15 cellular contexts compared by ENCODE assay signal in the genomic region with DNA sequence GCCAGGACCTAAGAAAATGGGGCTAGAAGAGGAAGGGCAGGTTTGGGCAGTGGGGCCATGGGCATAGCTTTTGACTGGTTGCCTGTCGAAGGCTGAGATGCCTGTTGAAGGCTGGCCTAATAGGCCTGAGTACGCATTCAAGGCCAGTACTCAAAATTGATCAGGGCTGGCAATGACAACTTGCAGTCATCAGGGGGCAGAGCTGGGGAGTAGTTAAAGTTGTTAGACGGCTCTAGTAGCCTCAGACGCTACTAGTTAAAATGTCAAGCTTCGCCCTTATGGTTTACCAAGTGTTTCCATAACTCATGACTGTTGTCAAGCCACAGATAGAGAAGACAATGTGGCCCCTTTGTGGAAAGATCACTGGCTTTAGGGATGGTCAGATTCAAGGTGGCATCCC. TPM values are rescaled to one million over a fixed set of nuclear protein-coding genes. Genes with fewer than 3 reads are reported as not detected.
A peak's percentile ranks its signal among the peaks of the same experiment; 100 is the strongest.
DNase-seq lines count a peak whose midpoint lies in the region; ATAC-seq, FAIRE-seq and TF ChIP-seq lines count a peak whose summit lies in the region.
"Had no signal": no experiment of that assay in that cellular context is flagged by ENCODE, and none has a peak within 500 bp of the region (broad histone marks: within the 10 kb centered on the region; RNA-seq: fewer than 3 reads in every experiment).

No MANE protein-coding gene starts in this region.

- H3K18ac ChIP-seq in IMR-90 (ENCODE audit: low read depth, low read length) (no peak overlapping the region), H1 (ENCODE audit: extremely low read depth, low read length) (no peak overlapping the region)

- FAIRE-seq in H1 (lab: Jason Lieb, UNC), result no peak

- TF ChIP-seq CTCF in IMR-90 (conservative IDR thresholded peaks at IDR 0.05; ENCODE audit: low read depth, low read length), result no peak
- peak; percentile 41 to 61 (median 55) for TF ChIP-seq CTCF in H1 (IDR thresholded peaks at IDR 0.05; ENCODE audit: control extremely low read depth in 1 of 3, insufficient read depth in 1 of 3, low read depth in 1 of 3, low read length in 3 of 3)
- TF ChIP-seq CTCF in neural progenitor cell (IDR thresholded peaks at IDR 0.05), result peak; percentile 30
- TF ChIP-seq CTCF in upper lobe of right lung (IDR thresholded peaks at IDR 0.05), result no peak

- CTCF ChIA-PET in IMR-90 (lab: Yijun Ruan, JAX) (no interaction called here), H1 (lab: Charles Lee; ENCODE audit: partially characterized antibody) (interaction anchor here (0.6 to 3.6 kb wide), 16 partner anchors 10 to 857 kb away, joined by 3 to 15 read pairs (median 4); no protein-coding TSS in a partner anchor)

- H3K4me1 Mint-ChIP-seq in neural progenitor cell, result no peaks in the 10 kb centered on the region
- H3K4me1 Mint-ChIP-seq in stimulated activated naive B cell treated with anti-CD40 and anti-IgM and Interleukin-4, amounts not matched to agents 10 μg/mL and 1 μg/mL and 100 μg/mL, for 72 hours, result no peaks in the 10 kb centered on the region

- H3K27ac Mint-ChIP-seq in neural progenitor cell, result no peak overlapping the region
- no peak overlapping the region for H3K27ac Mint-ChIP-seq in stimulated activated naive B cell treated with anti-CD40 and anti-IgM and Interleukin-4, amounts not matched to agents 10 μg/mL and 1 μg/mL and 100 μg/mL, for 72 hours

- no peak overlapping the region for H3K4ac ChIP-seq in IMR-90 (ENCODE audit: low read depth, low read length)
- H3K4ac ChIP-seq in H1 (replicated peaks; ENCODE audit: insufficient read length, low read depth, low read length), result no peak overlapping the region

- POLR2A ChIA-PET in IMR-90 (lab: Charles Lee; ENCODE audit: unreplicated experiment), result no interaction called here
- POLR2A ChIA-PET in H1 (lab: Charles Lee; ENCODE audit: partially characterized antibody), result interaction anchor here (1.1 to 1.5 kb wide), 2 partner anchors 11 to 17 kb away, joined by 4 read pairs; no protein-coding TSS in a partner anchor

- ATAC-seq in IMR-90 (ENCODE audit: low read depth) (no peak), upper lobe of right lung (no peak)
- ATAC-seq in stimulated activated naive B cell treated with anti-CD40 and anti-IgM and Interleukin-4, amounts not matched to agents 10 μg/mL and 1 μg/mL and 100 μg/mL, for 72 hours (replicated peaks), result no peak

- H3K27me3 Mint-ChIP-seq in neural progenitor cell (ENCODE audit: insufficient read depth, low read depth), result peaks cover 6% of the 10 kb centered on the region
- no peaks in the 10 kb centered on the region for H3K27me3 Mint-ChIP-seq in stimulated activated naive B cell treated with anti-CD40 and anti-IgM and Interleukin-4, amounts not matched to agents 10 μg/mL and 1 μg/mL and 100 μg/mL, for 72 hours

- no TSS peak for BruUV-seq in IMR-90 (replicated peaks; lab: Mats Ljungman, UMichigan)

- H4K5ac ChIP-seq in IMR-90 (ENCODE audit: low read depth, low read length), result no peak overlapping the region
- no peak overlapping the region for H4K5ac ChIP-seq in H1 (ENCODE audit: insufficient read length, low read depth, low read length)

- in situ Hi-C loops in IMR-90 (cut with MboI; ENCODE audit: low sequenced_read_pairs), result no loop called here

- peaks cover 9% of the 10 kb centered on the region; the same call in 1 of the 2 replicates for H3K9me1 ChIP-seq in IMR-90 (ENCODE audit: insufficient read depth, low read length)

- H3K14ac ChIP-seq in IMR-90 (replicated peaks; ENCODE audit: low read depth, low read length), result no peak overlapping the region
- no peak overlapping the region for H3K14ac ChIP-seq in H1 (ENCODE audit: insufficient read length)

- peaks cover 42% of the 10 kb centered on the region for H3K36me3 Mint-ChIP-seq in neural progenitor cell
- H3K36me3 Mint-ChIP-seq in stimulated activated naive B cell treated with anti-CD40 and anti-IgM and Interleukin-4, amounts not matched to agents 10 μg/mL and 1 μg/mL and 100 μg/mL, for 72 hours, result peaks cover 47 to 66% of the 10 kb centered on the region in 2 donors

- dilution Hi-C loops in IMR-90 (cut with HindIII; ENCODE audit: low sequenced_read_pairs, unreplicated experiment), result no loop called here

- intact Hi-C loops in IMR-90 (cut with micrococcal nuclease) (no loop called here), upper lobe of right lung (cut with DNase I) (no loop called here)

- no peak overlapping the region for H3K9ac ChIP-seq in IMR-90 (ENCODE audit: low read depth, low read length)
- H3K9ac ChIP-seq in H1 (replicated peaks in 1 of 4; ENCODE audit: extremely low read depth in 1 of 4, low read depth in 3 of 4, low read length in 3 of 4), result no peak overlapping the region
- no peak overlapping the region for H3K9ac ChIP-seq in neural progenitor cell

- H4K20me1 ChIP-seq in IMR-90 (ENCODE audit: insufficient read depth, low read length) (no peaks in the 10 kb centered on the region), H1 (replicated peaks in 1 of 2; ENCODE audit: control insufficient read depth in 1 of 2, insufficient read depth in 2 of 2, low read length in 2 of 2) (no peaks in the 10 kb centered on the region), neural progenitor cell (ENCODE audit: low read depth) (no peaks in the 10 kb centered on the region)

- no peaks in the 10 kb centered on the region for H3K9me3 ChIP-seq in IMR-90 (ENCODE audit: control insufficient read depth, insufficient read depth, low read length)
- no peaks in the 10 kb centered on the region for H3K9me3 ChIP-seq in H1 (ENCODE audit: insufficient read depth in 2 of 2, low read depth in 1 of 2, low read length in 1 of 2)
- no peaks in the 10 kb centered on the region for H3K9me3 ChIP-seq in neural progenitor cell (ENCODE audit: low read depth)
- H3K9me3 ChIP-seq in upper lobe of right lung, result no peaks in the 10 kb centered on the region

- H3K4me1 ChIP-seq in IMR-90 (ENCODE audit: control insufficient read depth, insufficient read depth, low read length) (no peaks in the 10 kb centered on the region), H1 (replicated peaks in 1 of 4; ENCODE audit: control insufficient read depth in 3 of 4, insufficient read depth in 4 of 4, low read length in 3 of 4) (no peaks in the 10 kb centered on the region), neural progenitor cell (no peaks in the 10 kb centered on the region), upper lobe of right lung (no peaks in the 10 kb centered on the region)

- H3K56ac ChIP-seq in IMR-90 (ENCODE audit: extremely low read depth, insufficient read depth, low read length) (no peak overlapping the region), H1 (replicated peaks; ENCODE audit: insufficient read length, low read depth, low read length) (no peak overlapping the region)

- TF ChIP-seq RAD21 in IMR-90 (IDR thresholded peaks at IDR 0.05; ENCODE audit: low read length) (no peak), H1 (IDR thresholded peaks at IDR 0.05 in 1 of 2, conservative IDR thresholded peaks at IDR 0.05 in 1 of 2; ENCODE audit: low read depth in 2 of 2, low read length in 2 of 2) (peak; percentile 30 to 50; a peak in 3 of 4 replicates)

- no peak overlapping the region for H2AK5ac ChIP-seq in IMR-90 (ENCODE audit: low read depth, low read length)
- no peak overlapping the region for H2AK5ac ChIP-seq in H1 (ENCODE audit: low read depth, low read length)

- H4K8ac ChIP-seq in IMR-90 (ENCODE audit: low read depth in 2 of 2, low read length in 2 of 2) (no peak overlapping the region), H1 (ENCODE audit: extremely low read depth, insufficient read depth, low read length) (no peak overlapping the region)

- H2BK12ac ChIP-seq in H1 (ENCODE audit: low read depth, low read length), result no peak overlapping the region

- no peak overlapping the region for H2AFZ ChIP-seq in IMR-90 (replicated peaks; ENCODE audit: low read length, poor library complexity)
- no peak overlapping the region for H2AFZ ChIP-seq in H1 (ENCODE audit: low read length)
- H2AFZ ChIP-seq in neural progenitor cell (replicated peaks), result no peak overlapping the region

- H2BK5ac ChIP-seq in IMR-90 (ENCODE audit: low read depth, low read length, poor library complexity, severe bottlenecking) (no peak overlapping the region), H1 (ENCODE audit: low read depth, low read length) (no peak overlapping the region)

- no peaks in the 10 kb centered on the region for H3F3A ChIP-seq in neural progenitor cell (ENCODE audit: low read depth)

- H3K4me3 Mint-ChIP-seq in neural progenitor cell, result no peak overlapping the region
- H3K4me3 Mint-ChIP-seq in stimulated activated naive B cell treated with anti-CD40 and anti-IgM and Interleukin-4, amounts not matched to agents 10 μg/mL and 1 μg/mL and 100 μg/mL, for 72 hours, result no peak overlapping the region

- no peak overlapping the region for H3K23ac ChIP-seq in IMR-90 (ENCODE audit: low read depth, low read length)
- no peak overlapping the region for H3K23ac ChIP-seq in H1 (ENCODE audit: insufficient read length)

- H3K79me1 ChIP-seq in IMR-90 (ENCODE audit: low read depth in 1 of 2, low read length in 2 of 2) (no peaks in the 10 kb centered on the region; a peak in 1 of 4 replicates), H1 (ENCODE audit: low read depth, low read length) (no peaks in the 10 kb centered on the region)

- H3K4me2 ChIP-seq in IMR-90 (ENCODE audit: low read depth, low read length) (no peak overlapping the region), H1 (ENCODE audit: insufficient read depth in 1 of 2, low read depth in 2 of 2, low read length in 2 of 2) (no peak overlapping the region), neural progenitor cell (no peak overlapping the region)

- H3K27ac ChIP-seq in IMR-90 (ENCODE audit: insufficient read depth, low read length) (no peak overlapping the region), H1 (ENCODE audit: low read depth, low read length) (no peak overlapping the region), neural progenitor cell (no peak overlapping the region), upper lobe of right lung (no peak overlapping the region)

- WGBS in IMR-90 (ENCODE audit: extremely low coverage in 2 of 2, insufficient read length in 1 of 2), 2 experiments, result 100% methylated on average over 2 of the region's 5 CpGs; no CpG with 5 or more reads in 1 of the 2 experiments
- 89% methylated on average over 5 of the region's 5 CpGs; no CpG with 5 or more reads in 1 of the 2 experiments for WGBS in H1 (ENCODE audit: extremely low coverage in 1 of 2, insufficient coverage in 1 of 2, insufficient read length in 1 of 2, insufficient replicate concordance in 2 of 2, low coverage in 1 of 2, low lambda C conversion rate in 2 of 2, missing lambda C conversion rate in 1 of 2), 2 experiments

- no peak overlapping the region for H2BK15ac ChIP-seq in IMR-90 (ENCODE audit: low read depth, low read length)
- H2BK15ac ChIP-seq in H1 (ENCODE audit: low read length), result no peak overlapping the region

- H3K9me3 Mint-ChIP-seq in neural progenitor cell, result no peaks in the 10 kb centered on the region
- no peaks in the 10 kb centered on the region for H3K9me3 Mint-ChIP-seq in stimulated activated naive B cell treated with anti-CD40 and anti-IgM and Interleukin-4, amounts not matched to agents 10 μg/mL and 1 μg/mL and 100 μg/mL, for 72 hours

- peak overlapping the region; percentile 16 for H2AK9ac ChIP-seq in IMR-90 (replicated peaks; ENCODE audit: low read depth, low read length, poor library complexity)

- H3K27me3 ChIP-seq in H7 (ENCODE audit: control insufficient read depth, insufficient read depth, low read length) (no peaks in the 10 kb centered on the region), IMR-90 (ENCODE audit: control insufficient read depth, insufficient read depth, low read length) (no peaks in the 10 kb centered on the region), H1 (replicated peaks in 1 of 4; ENCODE audit: control insufficient read depth in 3 of 4, extremely low read depth in 1 of 4, insufficient read depth in 3 of 4, low read length in 3 of 4) (no peaks in the 10 kb centered on the region), neural progenitor cell (no peaks in the 10 kb centered on the region), upper lobe of right lung (no peaks in the 10 kb centered on the region)

- H2BK20ac ChIP-seq in IMR-90 (ENCODE audit: low read depth, low read length), result no peak overlapping the region
- H2BK20ac ChIP-seq in H1 (ENCODE audit: low read length), result no peak overlapping the region

- TF ChIP-seq EP300 in H1 (IDR thresholded peaks at IDR 0.05; ENCODE audit: borderline replicate concordance in 1 of 2, low read depth in 2 of 2, low read length in 2 of 2), result no peak

- H3K23me2 ChIP-seq in H1 (ENCODE audit: low read depth, low read length), result no peaks in the 10 kb centered on the region

- TF ChIP-seq POLR2A in IMR-90 (IDR thresholded peaks at IDR 0.05; ENCODE audit: low read depth, low read length), result no peak
- no peak for TF ChIP-seq POLR2A in H1 (IDR thresholded peaks at IDR 0.05; ENCODE audit: control extremely low read depth in 1 of 2, low read depth in 2 of 2, low read length in 2 of 2)

- H3K4me3 ChIP-seq in H7 (ENCODE audit: insufficient read depth, low read depth, low read length) (no peak overlapping the region), IMR-90 (ENCODE audit: insufficient read depth, low read depth, low read length) (no peak overlapping the region), H1 (ENCODE audit: extremely low read depth in 1 of 4, insufficient read depth in 2 of 4, low read depth in 3 of 4, low read length in 4 of 4) (no peak overlapping the region), neural progenitor cell (no peak overlapping the region), upper lobe of right lung (no peak overlapping the region)

- H2BK120ac ChIP-seq in IMR-90 (ENCODE audit: low read depth, low read length), result no peak overlapping the region
- no peak overlapping the region for H2BK120ac ChIP-seq in H1 (replicated peaks; ENCODE audit: low read depth, low read length)

- peaks cover 15% of the 10 kb centered on the region for H3K36me3 ChIP-seq in H7 (replicated peaks; ENCODE audit: control insufficient read depth, insufficient read depth, low read length)
- H3K36me3 ChIP-seq in IMR-90 (ENCODE audit: control insufficient read depth, insufficient read depth, low read length), result peaks cover 62% of the 10 kb centered on the region
- H3K36me3 ChIP-seq in H1 (ENCODE audit: control insufficient read depth in 2 of 4, insufficient read depth in 4 of 4, low read length in 3 of 4), result peaks cover 15 to 59% (median 28%) of the 10 kb centered on the region in 4 experiments; a peak in 7 of 8 replicates
- H3K36me3 ChIP-seq in neural progenitor cell, result no peaks in the 10 kb centered on the region
- peaks cover 96% of the 10 kb centered on the region for H3K36me3 ChIP-seq in upper lobe of right lung

- peak; percentile 60 for DNase-seq in H7
- no peak for DNase-seq in IMR-90
- DNase-seq in H1 (ENCODE audit: low read depth in 1 of 2, low spot score in 2 of 2), result no peak
- no peak for DNase-seq in neural progenitor cell (ENCODE audit: low spot score)
- no peak for DNase-seq in stimulated activated naive B cell treated with anti-CD40 and anti-IgM and Interleukin-4, amounts not matched to agents 10 μg/mL and 1 μg/mL and 100 μg/mL, for 72 hours
- DNase-seq in GOT3 (lab: John Stamatoyannopoulos, UW), result no peak
- no peak for DNase-seq in upper lobe of right lung
- DNase-seq: COR-L47; GF-D8; Kasumi-1; NCI-H187 treated with DMSO at 0.1 percent for 48 hours; NCI-H446; NK-92 treated with Interleukin-12 subunit alpha and Interleukin-12 subunit beta, amount 100 ng/mL, for 24 hours; RPMI8226; SIG-M5 had no signal

- H3K79me2 ChIP-seq in H1 (ENCODE audit: control insufficient read depth in 1 of 2, insufficient read depth in 2 of 2, low read length in 2 of 2) (no peaks in the 10 kb centered on the region), neural progenitor cell (ENCODE audit: low read depth) (no peaks in the 10 kb centered on the region)

- H4K91ac ChIP-seq in IMR-90 (ENCODE audit: insufficient read depth, low read depth, low read length) (no peak overlapping the region), H1 (replicated peaks; ENCODE audit: insufficient read length, low read length) (no peak overlapping the region)

RNA-seq across cellular contexts. Expression of gene SPG21, which starts 28.7 kb away (rescaled TPM):
- total RNA-seq in H7 (2014; rRNA removed; shearing (Covaris generic)), result 53.2 and 59.9 TPM in 2 replicates
- total RNA-seq in IMR-90 (2012; rRNA removed), result 60.8 and 65.3 TPM in 2 replicates
- 51.6 and 59.9 TPM in 2 replicates for polyA plus RNA-seq in IMR-90 (2012; rRNA removed)
- polyA plus RNA-seq in IMR-90 (2012; cell fraction: cytosol; rRNA removed), result 34.8 and 44.5 TPM in 2 replicates
- polyA plus RNA-seq in IMR-90 (2012; cell fraction: nucleus; rRNA removed; ENCODE audit: low replicate concordance), result 18.7 and 49.4 TPM in 2 replicates
- 68.6 and 72.7 TPM in 2 replicates for total RNA-seq in H1 (2021; fragmentation: NEBNext Ultra II Directional; extraction: Animal tissue kit (Norgen Biotek cat#: 25700))
- 51.4 and 67.3 TPM in 2 replicates for polyA plus RNA-seq in H1 (2011; rRNA removed)
- polyA plus RNA-seq in H1 (2011; cell fraction: cytosol; rRNA removed), result 56.8 TPM
- 28.8 TPM for polyA plus RNA-seq in H1 (2011; cell fraction: nucleus; rRNA removed)
- 53.5 to 64.2 TPM (median 54.9 TPM) in 4 replicates for polyA plus RNA-seq in H1 (2012, experiment 1 of 2)
- polyA plus RNA-seq in H1 (2012, experiment 2 of 2), result 72.6 TPM
- polyA plus RNA-seq in H1 (2013, experiment 1 of 2), result 48.9 TPM
- polyA plus RNA-seq in H1 (2013, experiment 2 of 2), result 51.3 TPM
- polyA minus RNA-seq in H1 (2011; rRNA and poly(A)+ RNA removed), result 37.4 and 44.6 TPM in 2 replicates
- polyA minus RNA-seq in H1 (2011; cell fraction: cytosol; rRNA and poly(A)+ RNA removed), result 28.3 TPM
- polyA minus RNA-seq in H1 (2011; cell fraction: nucleus; rRNA and poly(A)+ RNA removed), result 31.6 TPM
- total RNA-seq in neural progenitor cell (ENCODE audit: low replicate concordance), result 84.4 and 109 TPM in 2 replicates
- total RNA-seq in upper lobe of right lung, result 107 TPM

RNA-seq across cellular contexts. Expression of gene ANKDD1A, which starts 49.3 kb away (rescaled TPM):
- 4.8 and 4.9 TPM in 2 replicates for total RNA-seq in H7 (2014; rRNA removed; shearing (Covaris generic))
- total RNA-seq in IMR-90 (2012; rRNA removed), result 2.8 and 3.6 TPM in 2 replicates
- polyA plus RNA-seq in IMR-90 (2012; rRNA removed), result 3.0 and 4.9 TPM in 2 replicates
- polyA plus RNA-seq in IMR-90 (2012; cell fraction: cytosol; rRNA removed), result 2.1 and 4.6 TPM in 2 replicates
- polyA plus RNA-seq in IMR-90 (2012; cell fraction: nucleus; rRNA removed; ENCODE audit: low replicate concordance), result 9.8 and 13.4 TPM in 2 replicates
- 5.0 and 5.7 TPM in 2 replicates for total RNA-seq in H1 (2021; fragmentation: NEBNext Ultra II Directional; extraction: Animal tissue kit (Norgen Biotek cat#: 25700))
- polyA plus RNA-seq in H1 (2011; rRNA removed), result 4.1 and 6.8 TPM in 2 replicates
- 5.8 TPM for polyA plus RNA-seq in H1 (2011; cell fraction: cytosol; rRNA removed)
- polyA plus RNA-seq in H1 (2011; cell fraction: nucleus; rRNA removed), result 24.6 TPM
- 3.7 to 5.5 TPM (median 4.6 TPM) in 4 replicates for polyA plus RNA-seq in H1 (2012, experiment 1 of 2)
- 1.8 TPM for polyA plus RNA-seq in H1 (2012, experiment 2 of 2)
- 2.9 TPM for polyA plus RNA-seq in H1 (2013, experiment 1 of 2)
- 3.0 TPM for polyA plus RNA-seq in H1 (2013, experiment 2 of 2)
- polyA minus RNA-seq in H1 (2011; rRNA and poly(A)+ RNA removed), result 7.9 and 11.9 TPM in 2 replicates
- polyA minus RNA-seq in H1 (2011; cell fraction: cytosol; rRNA and poly(A)+ RNA removed), result 3.4 TPM
- 20.7 TPM for polyA minus RNA-seq in H1 (2011; cell fraction: nucleus; rRNA and poly(A)+ RNA removed)
- total RNA-seq in neural progenitor cell (ENCODE audit: low replicate concordance), result 6.1 and 7.1 TPM in 2 replicates
- total RNA-seq in upper lobe of right lung, result 6.0 TPM

Comparison
In these comparisons a context has a peak if more than half of its experiments do, and no peak if none do; other contexts are left out.
1. CTCF ChIP-seq: peak in H1 (3 of 3) and neural progenitor cell (single experiment); none in IMR-90 (single experiment) and upper lobe of right lung (single experiment).